8 cellular contexts compared by ENCODE assay signal in genomic region chr9:136882109-136882946, GRCh38. TPM values are rescaled to one million over a fixed set of nuclear protein-coding genes. Genes with fewer than 3 reads are reported as not detected.
DNase-seq lines count a peak whose midpoint lies in the region; TF ChIP-seq lines count a peak whose summit lies in the region.

No MANE protein-coding gene starts in this region.

- H3K4me3 ChIP-seq in HEK293 (ENCODE audit: low read depth, low read length) (no peak overlapping the region), adrenal gland (peak overlapping the region in 1 of 4 donors; percentile 55), liver (ENCODE audit: low read depth in 1 of 3, low read length in 3 of 3) (peak overlapping the region in 1 of 3 donors; percentile 14)

- peak; percentile 29 to 53 for TF ChIP-seq RAD21 in liver (IDR thresholded peaks at IDR 0.05)

- no peaks in the 10 kb centered on the region for H3K9me3 Mint-ChIP-seq in T-helper 1 cell treated with Interleukin-12 subunit alpha and Interleukin-12 subunit beta and Interleukin-4 antibody, amounts not matched to agents 30 μg/mL and 1 μg/mL, for 36 hours

- TF ChIP-seq CTCF in HEK293 (tag by site-specific recombination; IDR thresholded peaks at IDR 0.05) = no peak
- TF ChIP-seq CTCF in adrenal gland (IDR thresholded peaks at IDR 0.05) = no peak
- no peak for TF ChIP-seq CTCF in liver (IDR thresholded peaks at IDR 0.05; ENCODE audit: low read depth, low read length, missing input control)

- POLR2A ChIA-PET in HEK293 (lab: Yijun Ruan, JAX) = interaction anchor here (0.9 to 1.6 kb wide), 4 partner anchors 13 to 34 kb away, joined by 3 to 4 read pairs (median 3); partner anchors contain the start of gene EDF1

- no peaks in the 10 kb centered on the region for H3K27me3 ChIP-seq in adrenal gland
- no peaks in the 10 kb centered on the region for H3K27me3 ChIP-seq in liver (ENCODE audit: control insufficient read depth in 4 of 4, insufficient read depth in 4 of 4, low read length in 3 of 4)

- H3K9me3 ChIP-seq in HEK293 (ENCODE audit: control insufficient read depth, insufficient read depth, low read depth, low read length) (no peaks in the 10 kb centered on the region), adrenal gland (replicated peaks in 1 of 3) (no peaks in the 10 kb centered on the region), liver (ENCODE audit: control insufficient read depth in 4 of 4, low read length in 3 of 4) (no peaks in the 10 kb centered on the region)

- H3K36me3 ChIP-seq in HEK293 (ENCODE audit: control insufficient read depth in 2 of 2, insufficient read depth in 1 of 2, low read length in 2 of 2) (no peaks in the 10 kb centered on the region), adrenal gland (replicated peaks in 1 of 2) (no peaks in the 10 kb centered on the region), liver (ENCODE audit: control insufficient read depth in 4 of 4, insufficient read depth in 3 of 4, low read depth in 1 of 4, low read length in 3 of 4) (no peaks in the 10 kb centered on the region)

- no peaks in the 10 kb centered on the region for H3K27me3 Mint-ChIP-seq in T-helper 1 cell treated with Interleukin-12 subunit alpha and Interleukin-12 subunit beta and Interleukin-4 antibody, amounts not matched to agents 30 μg/mL and 1 μg/mL, for 36 hours (ENCODE audit: low read depth)

- intact Hi-C loops in adrenal gland (cut with DNase I) = loop anchor here in 1 of 2 donors (10.0 kb wide), 1 partner anchor 62 kb away; the partner anchor contains the start of genes C8G and FBXW5

- H3K27ac ChIP-seq in HEK293 (ENCODE audit: extremely low read depth, low read depth, low read length) (no peak overlapping the region), adrenal gland (peak overlapping the region in 3 of 5 donors; percentile 46 to 87 (median 81)), liver (ENCODE audit: low read depth in 1 of 2, low read length in 2 of 2) (peak overlapping the region; percentile 48 to 83)

- H3K4me1 ChIP-seq in HEK293 (ENCODE audit: control insufficient read depth, insufficient read depth, low read length) (no peaks in the 10 kb centered on the region), adrenal gland (replicated peaks in 1 of 2) (peaks cover 15% of the 10 kb centered on the region in 2 donors), liver (ENCODE audit: control insufficient read depth in 4 of 4, insufficient read depth in 4 of 4, low read length in 3 of 4) (peaks cover 11 to 33% (median 18%) of the 10 kb centered on the region in 4 donors)

- H3K4me3 Mint-ChIP-seq in T-helper 1 cell treated with Interleukin-12 subunit alpha and Interleukin-12 subunit beta and Interleukin-4 antibody, amounts not matched to agents 30 μg/mL and 1 μg/mL, for 36 hours = peak overlapping the region; percentile 82

- CTCF ChIA-PET in HEK293 (lab: Yijun Ruan, JAX) = interaction anchor here (1.0 kb wide), 2 partner anchors 14 to 40 kb away, joined by 3 to 5 read pairs; partner anchors contain the start of gene AJM1

- H3K9ac ChIP-seq in liver (ENCODE audit: low read depth in 1 of 2, low read length in 2 of 2) = no peak overlapping the region

- peak overlapping the region; percentile 96 for H3K27ac Mint-ChIP-seq in T-helper 1 cell treated with Interleukin-12 subunit alpha and Interleukin-12 subunit beta and Interleukin-4 antibody, amounts not matched to agents 30 μg/mL and 1 μg/mL, for 36 hours

- WGBS in adrenal gland, 4 donors = 33 to 48% (median 40%) methylated on average over 7 to 19 of the region's 19 CpGs
- WGBS in liver = 44% methylated on average over 19 of the region's 19 CpGs

- peaks cover 13% of the 10 kb centered on the region for H3K36me3 Mint-ChIP-seq in T-helper 1 cell treated with Interleukin-12 subunit alpha and Interleukin-12 subunit beta and Interleukin-4 antibody, amounts not matched to agents 30 μg/mL and 1 μg/mL, for 36 hours (ENCODE audit: low read depth)

- TF ChIP-seq POLR2A in adrenal gland (IDR thresholded peaks at IDR 0.05) = peak in 1 of 2 donors; percentile 50

- DNase-seq in D341Med (ENCODE audit: low spot score) (peak; percentile 21), adrenal gland (peak; percentile 70 to 96 (median 93)), DMS 273 treated with DMSO at 0.1 percent for 48 hours (lab: John Stamatoyannopoulos, UW) (no peak), NCI-H345 treated with DMSO at 0.1 percent for 48 hours (lab: John Stamatoyannopoulos, UW; ENCODE audit: unreplicated experiment) (no peak)
- DNase-seq in stimulated activated CD8-positive, alpha-beta memory T cell treated with anti-CD3 and anti-CD28 coated beads, Interleukin-4, amount 100 ng/mL, for 24 hours (ENCODE audit: low read depth) = peak; percentile 88

- peaks cover 36% of the 10 kb centered on the region for H3K4me1 Mint-ChIP-seq in T-helper 1 cell treated with Interleukin-12 subunit alpha and Interleukin-12 subunit beta and Interleukin-4 antibody, amounts not matched to agents 30 μg/mL and 1 μg/mL, for 36 hours (ENCODE audit: low read depth)

TF ChIP-seq in HEK293, 187 proteins besides CTCF, POLR2A, EP300 and RAD21 (continues in another document):
- TF ChIP-seq, protein P1, sequence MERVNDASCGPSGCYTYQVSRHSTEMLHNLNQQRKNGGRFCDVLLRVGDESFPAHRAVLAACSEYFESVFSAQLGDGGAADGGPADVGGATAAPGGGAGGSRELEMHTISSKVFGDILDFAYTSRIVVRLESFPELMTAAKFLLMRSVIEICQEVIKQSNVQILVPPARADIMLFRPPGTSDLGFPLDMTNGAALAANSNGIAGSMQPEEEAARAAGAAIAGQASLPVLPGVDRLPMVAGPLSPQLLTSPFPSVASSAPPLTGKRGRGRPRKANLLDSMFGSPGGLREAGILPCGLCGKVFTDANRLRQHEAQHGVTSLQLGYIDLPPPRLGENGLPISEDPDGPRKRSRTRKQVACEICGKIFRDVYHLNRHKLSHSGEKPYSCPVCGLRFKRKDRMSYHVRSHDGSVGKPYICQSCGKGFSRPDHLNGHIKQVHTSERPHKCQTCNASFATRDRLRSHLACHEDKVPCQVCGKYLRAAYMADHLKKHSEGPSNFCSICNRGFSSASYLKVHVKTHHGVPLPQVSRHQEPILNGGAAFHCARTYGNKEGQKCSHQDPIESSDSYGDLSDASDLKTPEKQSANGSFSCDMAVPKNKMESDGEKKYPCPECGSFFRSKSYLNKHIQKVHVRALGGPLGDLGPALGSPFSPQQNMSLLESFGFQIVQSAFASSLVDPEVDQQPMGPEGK (tag by site-specific recombination; IDR thresholded peaks at IDR 0.05) = peak; percentile 47; the same call in 1 of the 2 replicates
- peak; percentile 43; the same call in 1 of the 2 replicates for TF ChIP-seq ZNF600 (tag by site-specific recombination; IDR thresholded peaks at IDR 0.05)
- TF ChIP-seq ZEB2 (tag by site-specific recombination; IDR thresholded peaks at IDR 0.05) = no peak
- TF ChIP-seq ZFHX2 (tag by site-specific recombination; conservative IDR thresholded peaks at IDR 0.05) = peak; percentile 72

TF ChIP-seq in liver, 16 proteins besides CTCF, POLR2A, EP300 and RAD21 (continues in another document):
- TF ChIP-seq GABPA (IDR thresholded peaks at IDR 0.05 in 1 of 2, conservative IDR thresholded peaks at IDR 0.05 in 1 of 2) = peak in 1 of 2 donors; percentile 32
- TF ChIP-seq, protein P2, sequence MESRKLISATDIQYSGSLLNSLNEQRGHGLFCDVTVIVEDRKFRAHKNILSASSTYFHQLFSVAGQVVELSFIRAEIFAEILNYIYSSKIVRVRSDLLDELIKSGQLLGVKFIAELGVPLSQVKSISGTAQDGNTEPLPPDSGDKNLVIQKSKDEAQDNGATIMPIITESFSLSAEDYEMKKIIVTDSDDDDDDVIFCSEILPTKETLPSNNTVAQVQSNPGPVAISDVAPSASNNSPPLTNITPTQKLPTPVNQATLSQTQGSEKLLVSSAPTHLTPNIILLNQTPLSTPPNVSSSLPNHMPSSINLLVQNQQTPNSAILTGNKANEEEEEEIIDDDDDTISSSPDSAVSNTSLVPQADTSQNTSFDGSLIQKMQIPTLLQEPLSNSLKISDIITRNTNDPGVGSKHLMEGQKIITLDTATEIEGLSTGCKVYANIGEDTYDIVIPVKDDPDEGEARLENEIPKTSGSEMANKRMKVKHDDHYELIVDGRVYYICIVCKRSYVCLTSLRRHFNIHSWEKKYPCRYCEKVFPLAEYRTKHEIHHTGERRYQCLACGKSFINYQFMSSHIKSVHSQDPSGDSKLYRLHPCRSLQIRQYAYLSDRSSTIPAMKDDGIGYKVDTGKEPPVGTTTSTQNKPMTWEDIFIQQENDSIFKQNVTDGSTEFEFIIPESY (IDR thresholded peaks at IDR 0.05) = no peak
- TF ChIP-seq, protein P3, sequence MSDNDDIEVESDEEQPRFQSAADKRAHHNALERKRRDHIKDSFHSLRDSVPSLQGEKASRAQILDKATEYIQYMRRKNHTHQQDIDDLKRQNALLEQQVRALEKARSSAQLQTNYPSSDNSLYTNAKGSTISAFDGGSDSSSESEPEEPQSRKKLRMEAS (IDR thresholded peaks at IDR 0.05) = peak; percentile 74
- TF ChIP-seq HNF4G (IDR thresholded peaks at IDR 0.05) = no peak
- peak; percentile 74 to 88 for TF ChIP-seq RXRA (IDR thresholded peaks at IDR 0.05)
- TF ChIP-seq SP1 (IDR thresholded peaks at IDR 0.05) = peak; percentile 77
- TF ChIP-seq NR2F2 (IDR thresholded peaks at IDR 0.05) = no peak
- peak; percentile 96 to 98 for TF ChIP-seq JUND (IDR thresholded peaks at IDR 0.05)
- peak; percentile 83 for TF ChIP-seq YY1 (IDR thresholded peaks at IDR 0.05)
- peak; percentile 42 to 90 for TF ChIP-seq EGR1 (IDR thresholded peaks at IDR 0.05; ENCODE audit: low read depth in 2 of 2)

RNA-seq across cellular contexts. Expression of gene TRAF2, which starts 4.0 kb away (rescaled TPM):
- total RNA-seq in adrenal gland (10 to 100 TPM in 5 of 8 donors, 1 to 10 TPM in 3; 3.8 to 16.9 (median 10.6) TPM), liver (10 to 100 TPM in 1 of 2 donors, 1 to 10 TPM in 1; 7.5 to 14.9 TPM)
- polyA plus RNA-seq in adrenal gland (10 to 100 TPM in 2 of 3 donors, 1 to 10 TPM in 1; 3.4 to 24.7 (median 13.2) TPM), liver (1 to 10 TPM; 4.7 to 6.1 TPM)

RNA-seq across cellular contexts. Expression of gene EDF1, which starts 16.2 kb away (rescaled TPM):
- total RNA-seq in adrenal gland (100 to 1,000 TPM; 228 to 516 (median 411) TPM), liver (100 to 1,000 TPM; 123 to 248 TPM)
- polyA plus RNA-seq in adrenal gland (1,000 to 10,000 TPM in 2 of 3 donors, 100 to 1,000 TPM in 1; 649 to 1,113 (median 1,099) TPM), liver (100 to 1,000 TPM; 289 to 513 TPM)

RNA-seq across cellular contexts. Expression of gene MAMDC4, which starts 30.2 kb away (rescaled TPM):
- total RNA-seq in adrenal gland = 10 to 100 TPM in 1 of 8 donors, 1 to 10 TPM in 7; 1.3 to 13.8 (median 4.3) TPM
- 10 to 100 TPM in 2 of 3 donors, under 1 TPM in 1; 0.57 to 30.6 (median 11.6) TPM for polyA plus RNA-seq in adrenal gland
- 1 to 10 TPM; 4.0 to 8.1 TPM for total RNA-seq in liver
- 1 to 10 TPM; 2.4 to 3.9 TPM for polyA plus RNA-seq in liver

RNA-seq across cellular contexts. Expression of gene PHPT1, which starts 33.1 kb away (rescaled TPM):
- total RNA-seq in adrenal gland = 100 to 1,000 TPM in 6 of 8 donors, 10 to 100 TPM in 2; 73.9 to 267 (median 166) TPM
- polyA plus RNA-seq in adrenal gland = 100 to 1,000 TPM in 2 of 3 donors, 10 to 100 TPM in 1; 75.8 to 330 (median 214) TPM
- 10 to 100 TPM; 23.2 to 40.4 TPM for total RNA-seq in liver
- 10 to 100 TPM; 44.2 to 83.1 TPM for polyA plus RNA-seq in liver

RNA-seq across cellular contexts. Expression of gene AJM1, which starts 40.0 kb away (rescaled TPM):
- total RNA-seq in adrenal gland = 1 to 10 TPM in 7 of 8 donors, under 1 TPM in 1; 0.42 to 7.1 (median 3.8) TPM
- 10 to 100 TPM in 1 of 3 donors, 1 to 10 TPM in 1, under 1 TPM in 1; 0.33 to 13.7 (median 3.2) TPM for polyA plus RNA-seq in adrenal gland
- total RNA-seq in liver = 1 to 10 TPM in 1 of 2 donors, under 1 TPM in 1; 0.56 to 2.3 TPM
- polyA plus RNA-seq in liver = 1 to 10 TPM in 1 of 2 donors, under 1 TPM in 1; 0.61 to 1.0 TPM

Comparison
In these comparisons a context has a peak if more than half of its experiments do, and no peak if none do; other contexts are left out.
1. DNase-seq: peak in D341Med (single experiment), adrenal gland (7 of 7) and stimulated activated CD8-positive, alpha-beta memory T cell treated with anti-CD3 and anti-CD28 coated beads, Interleukin-4, amount 100 ng/mL, for 24 hours (single experiment); none in DMS 273 treated with DMSO at 0.1 percent for 48 hours (single experiment) and NCI-H345 treated with DMSO at 0.1 percent for 48 hours (single experiment).